Comparison of ENCODE assay signal across 18 cellular contexts in the genomic region with DNA sequence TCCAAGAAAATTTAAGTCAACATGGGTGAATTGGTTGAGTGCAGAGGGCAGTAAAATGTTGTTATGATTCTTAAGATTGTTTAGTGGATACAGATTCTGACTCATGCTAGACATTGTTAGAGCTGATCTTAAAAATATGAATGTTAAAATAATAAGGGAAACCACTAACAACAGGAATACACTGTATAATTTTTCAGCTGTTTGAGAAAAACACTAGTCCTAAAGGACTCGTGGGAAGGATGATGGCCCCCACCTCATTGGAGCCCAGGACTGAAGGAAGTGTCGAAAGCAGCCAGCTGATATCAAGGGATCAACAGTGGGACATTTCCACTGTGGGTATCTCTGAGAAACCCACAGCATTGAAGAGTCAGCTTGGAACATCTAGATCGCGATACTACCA.
A peak's percentile ranks its signal among the peaks of the same experiment; 100 is the strongest.
DNase-seq lines count a peak whose midpoint lies in the region; ATAC-seq and TF ChIP-seq lines count a peak whose summit lies in the region.
"Had no signal": no experiment of that assay in that cellular context is flagged by ENCODE, and none has a peak within 500 bp of the region (broad histone marks: within the 10 kb centered on the region; RNA-seq: fewer than 3 reads in every experiment).

No MANE protein-coding gene starts in this region.

- H3K9me3 Mint-ChIP-seq in stimulated activated effector memory CD8-positive, alpha-beta T cell treated with anti-CD3 and anti-CD28 coated beads, Interleukin-12 subunit alpha, Interleukin-12 subunit beta, amount 100 ng/mL, for 72 hours, result peaks cover 2% of the 10 kb centered on the region
- H3K9me3 Mint-ChIP-seq: CD4-positive, alpha-beta T cell had no signal

- H3K36me3 ChIP-seq in adipocyte (ENCODE audit: control insufficient read depth, insufficient read depth, low read length, severe bottlenecking), result no peaks in the 10 kb centered on the region
- no peaks in the 10 kb centered on the region for H3K36me3 ChIP-seq in parathyroid adenoma (ENCODE audit: control insufficient read depth, insufficient read depth, low read length)
- no peaks in the 10 kb centered on the region for H3K36me3 ChIP-seq in WERI-Rb-1

- H3K4me1 ChIP-seq in adipocyte (ENCODE audit: control insufficient read depth, insufficient read depth, low read length) (no peaks in the 10 kb centered on the region), parathyroid adenoma (peaks cover 48% of the 10 kb centered on the region)

- H3K4me3 Mint-ChIP-seq in stimulated activated effector memory CD8-positive, alpha-beta T cell treated with anti-CD3 and anti-CD28 coated beads, Interleukin-12 subunit alpha, Interleukin-12 subunit beta, amount 100 ng/mL, for 72 hours, result no peak overlapping the region
- H3K4me3 Mint-ChIP-seq: B cell; CD4-positive, alpha-beta T cell; IgD-negative memory B cell had no signal

- peak; percentile 7 for DNase-seq in GM03348 (ENCODE audit: low spot score)
- peak; percentile 70 for DNase-seq in LHCN-M2 (ENCODE audit: low read depth)
- DNase-seq in adipocyte (ENCODE audit: low read depth), result peak; percentile 23
- DNase-seq in NCI-H345 (lab: John Stamatoyannopoulos, UW), result no peak
- DNase-seq in WERI-Rb-1, result no peak
- DNase-seq in stimulated activated effector memory CD8-positive, alpha-beta T cell treated with anti-CD3 and anti-CD28 coated beads, Interleukin-12 subunit alpha, Interleukin-12 subunit beta, amount 100 ng/mL, for 72 hours (ENCODE audit: low spot score in 2 of 2), result no peak
- DNase-seq in H4 (ENCODE audit: low spot score), result no peak
- DNase-seq: ACHN; C1 segment of cervical spinal cord; Calu3; CD4-positive, alpha-beta T cell; DMS79 treated with DMSO at 0.1 percent for 48 hours; GDM1 had no signal

- peak overlapping the region; percentile 55 for H2AFZ ChIP-seq in parathyroid adenoma

- no peak for TF ChIP-seq CTCF in parathyroid adenoma (IDR thresholded peaks at IDR 0.05)
- no peak for TF ChIP-seq CTCF in WERI-Rb-1 (IDR thresholded peaks at IDR 0.05; ENCODE audit: low read depth, low read length)

- H3K9ac ChIP-seq in adipocyte (ENCODE audit: low read length), result no peak overlapping the region
- H3K9ac ChIP-seq in parathyroid adenoma, result no peak overlapping the region
- H3K9ac ChIP-seq: KMS-11 had no signal

- H3K27ac Mint-ChIP-seq in stimulated activated effector memory CD8-positive, alpha-beta T cell treated with anti-CD3 and anti-CD28 coated beads, Interleukin-12 subunit alpha, Interleukin-12 subunit beta, amount 100 ng/mL, for 72 hours, result no peak overlapping the region
- H3K27ac Mint-ChIP-seq: B cell; CD4-positive, alpha-beta T cell; IgD-negative memory B cell had no signal

- no peaks in the 10 kb centered on the region for H3K36me3 Mint-ChIP-seq in stimulated activated effector memory CD8-positive, alpha-beta T cell treated with anti-CD3 and anti-CD28 coated beads, Interleukin-12 subunit alpha, Interleukin-12 subunit beta, amount 100 ng/mL, for 72 hours

- no peaks in the 10 kb centered on the region for H3K79me2 ChIP-seq in parathyroid adenoma

- H3K27me3 ChIP-seq in adipocyte (replicated peaks; ENCODE audit: control insufficient read depth, insufficient read depth, low read length) (no peaks in the 10 kb centered on the region), parathyroid adenoma (ENCODE audit: control insufficient read depth, insufficient read depth, low read length) (no peaks in the 10 kb centered on the region), WERI-Rb-1 (ENCODE audit: insufficient read depth, low read depth, severe bottlenecking) (no peaks in the 10 kb centered on the region)

- H3K27ac ChIP-seq in parathyroid adenoma, result no peak overlapping the region
- H3K27ac ChIP-seq in WERI-Rb-1, result no peak overlapping the region
- H3K27ac ChIP-seq: KMS-11 had no signal

- H3K4me2 ChIP-seq in parathyroid adenoma (ENCODE audit: low read length), result no peak overlapping the region
- H3K4me2 ChIP-seq: KMS-11 had no signal

- H3K9me3 ChIP-seq in adipocyte (ENCODE audit: control insufficient read depth, low read length) (no peaks in the 10 kb centered on the region), parathyroid adenoma (ENCODE audit: control insufficient read depth, low read length) (no peaks in the 10 kb centered on the region), WERI-Rb-1 (ENCODE audit: severe bottlenecking) (peaks cover 6% of the 10 kb centered on the region)

- peaks cover 4% of the 10 kb centered on the region for H3K4me1 Mint-ChIP-seq in stimulated activated effector memory CD8-positive, alpha-beta T cell treated with anti-CD3 and anti-CD28 coated beads, Interleukin-12 subunit alpha, Interleukin-12 subunit beta, amount 100 ng/mL, for 72 hours

- ATAC-seq in stimulated activated effector memory CD8-positive, alpha-beta T cell treated with anti-CD3 and anti-CD28 coated beads, Interleukin-12 subunit alpha, Interleukin-12 subunit beta, amount 100 ng/mL, for 72 hours, result no peak
- ATAC-seq: HCT116 had no signal

- H3K4me3 ChIP-seq in adipocyte (ENCODE audit: low read length) (no peak overlapping the region), parathyroid adenoma (ENCODE audit: low read depth, low read length) (no peak overlapping the region), WERI-Rb-1 (ENCODE audit: low read depth, low read length) (no peak overlapping the region)

Comparison
In these comparisons a context has a peak if more than half of its experiments do, and no peak if none do; other contexts are left out.
1. DNase-seq: peak in GM03348 (single experiment), LHCN-M2 (single experiment) and adipocyte (single experiment); none in NCI-H345 (single experiment), WERI-Rb-1 (single experiment), stimulated activated effector memory CD8-positive, alpha-beta T cell treated with anti-CD3 and anti-CD28 coated beads, Interleukin-12 subunit alpha, Interleukin-12 subunit beta, amount 100 ng/mL, for 72 hours (0 of 2) and H4 (single experiment).